16 cellular contexts compared by ENCODE assay signal in genomic region chr10:12628153-12628552, GRCh38.
"Had no signal": no experiment of that assay in that cellular context is flagged by ENCODE, and none has a peak within 500 bp of the region (broad histone marks: within the 10 kb centered on the region; RNA-seq: fewer than 3 reads in every experiment).

No MANE protein-coding gene starts in this region.

- ATAC-seq: activated T-cell treated with anti-CD3 and anti-CD28 coated beads, Interleukin-2, amount 50 U/mL, for 4 hours; left cardiac atrium; naive thymus-derived CD4-positive, alpha-beta T cell; WTC11 had no signal

- H3K9me3 ChIP-seq: tibial artery, uterus had no signal

- H3K4me3 ChIP-seq: esophagus squamous epithelium, lung, tibial artery, uterus had no signal

- H3K27me3 ChIP-seq: esophagus squamous epithelium, tibial artery, uterus had no signal

- DNase-seq: activated CD4-positive, alpha-beta memory T cell treated with anti-CD3 and anti-CD28 coated beads, Interleukin-2, amount 10 ng/mL, durations not matched to agents 7 days and 5 days; activated CD4-positive, alpha-beta T cell treated with anti-CD3 and anti-CD28 coated beads for 4 hours; activated effector memory CD4-positive, alpha-beta T cell treated with Interleukin-2 at 50 U/mL for 16 hours; activated T-cell treated with anti-CD3 and anti-CD28 coated beads, Interleukin-2, amount 50 U/mL, for 4 hours; cortex of kidney; effector CD4-positive, alpha-beta T cell; esophagus squamous epithelium; hypothalamus; left cardiac atrium; naive thymus-derived CD4-positive, alpha-beta T cell; posterior cingulate gyrus; stimulated activated naive B cell treated with anti-CD40 and anti-IgM and Interleukin-4, amounts not matched to agents 10 μg/mL and 1 μg/mL and 100 μg/mL, for 72 hours; tibial artery; uterus had no signal

- H3K4me1 ChIP-seq: tibial artery, uterus had no signal

- H3K36me3 ChIP-seq: esophagus squamous epithelium, tibial artery, uterus had no signal

- H3K27ac ChIP-seq: tibial artery, uterus had no signal
